In genomic region chr14:68688872-68689371, GRCh38 we compare ENCODE assay signal across 8 cellular contexts.
DNase-seq lines count a peak whose midpoint lies in the region; ATAC-seq, FAIRE-seq and TF ChIP-seq lines count a peak whose summit lies in the region.

No MANE protein-coding gene starts in this region.

- H3K4me1 Mint-ChIP-seq in brain: peaks cover 100% of the 10 kb centered on the region

- peak overlapping the region; percentile 40 to 71 (median 66) for H3K4me3 Mint-ChIP-seq in brain

- no peaks in the 10 kb centered on the region for H3K79me2 ChIP-seq in neural cell (replicated peaks; ENCODE audit: insufficient read depth, low read length)

- peak overlapping the region; percentile 79 for H3K27ac ChIP-seq in BLaER1
- no peak overlapping the region for H3K27ac ChIP-seq in neural cell (ENCODE audit: low read length)

- DNase-seq in HTR-8/SVneo (ENCODE audit: insufficient read length, low spot score) (no peak), H54 (ENCODE audit: insufficient read length, low spot score) (no peak), hypothalamus (lab: John Stamatoyannopoulos, UW) (no peak), NCI-H2196 (lab: John Stamatoyannopoulos, UW; ENCODE audit: unreplicated experiment) (no peak)

- TF ChIP-seq POLR2A in H54 (IDR thresholded peaks at IDR 0.05; ENCODE audit: low read depth, low read length): no peak

- peaks cover 6% of the 10 kb centered on the region for H3K36me3 Mint-ChIP-seq in brain

- H3K27me3 Mint-ChIP-seq in brain: peaks cover 3% of the 10 kb centered on the region

- TF ChIP-seq CTCF in brain (conservative IDR thresholded peaks at IDR 0.05) (no peak), neural cell (IDR thresholded peaks at IDR 0.05; ENCODE audit: poor library complexity, severe bottlenecking) (peak; percentile 29)

- peak; percentile 26 for TF ChIP-seq RAD21 in neural cell (conservative IDR thresholded peaks at IDR 0.05)

- FAIRE-seq in HTR-8/SVneo (lab: Jason Lieb, UNC) (peak; percentile 93), H54 (lab: Jason Lieb, UNC) (no peak)

- H3K9me3 Mint-ChIP-seq in brain: peaks cover 4 to 9% (median 6%) of the 10 kb centered on the region in 5 experiments

- H3K4me3 ChIP-seq in BLaER1: peak overlapping the region; percentile 20; the same call in 1 of the 2 replicates
- H3K4me3 ChIP-seq in neural cell (ENCODE audit: low read length): peak overlapping the region; percentile 40

- H3K9ac ChIP-seq in BLaER1: peak overlapping the region; percentile 43
- peak overlapping the region; percentile 24 for H3K9ac ChIP-seq in neural cell (ENCODE audit: low read length)

- H3K4me2 ChIP-seq in BLaER1: peak overlapping the region; percentile 89
- no peak overlapping the region for H3K4me2 ChIP-seq in neural cell (ENCODE audit: low read length)

- no peak for ATAC-seq in HG02642 (IDR thresholded peaks at IDR 0.05; ENCODE audit: poor library complexity, unreplicated experiment)

- no peaks in the 10 kb centered on the region for H3K9me2 ChIP-seq in neural cell (ENCODE audit: insufficient read depth, low read length)

- H2AFZ ChIP-seq in neural cell (ENCODE audit: low read depth, low read length): peak overlapping the region; percentile 32

- H3K27me3 ChIP-seq in BLaER1: no peaks in the 10 kb centered on the region
- H3K27me3 ChIP-seq in neural cell (ENCODE audit: insufficient read depth, low read depth, low read length): no peaks in the 10 kb centered on the region

- H4K20me1 ChIP-seq in BLaER1 (no peaks in the 10 kb centered on the region), neural cell (ENCODE audit: insufficient read depth) (no peaks in the 10 kb centered on the region)

- H3K4me1 ChIP-seq in BLaER1: peaks cover 94% of the 10 kb centered on the region

- H3K27ac Mint-ChIP-seq in brain: peak overlapping the region; percentile 82 to 99 (median 98)

- H3K36me3 ChIP-seq in BLaER1 (no peaks in the 10 kb centered on the region; the same call in 1 of the 2 replicates), neural cell (ENCODE audit: insufficient read depth, low read length) (no peaks in the 10 kb centered on the region)

- peaks cover 8% of the 10 kb centered on the region for H3K9me3 ChIP-seq in BLaER1
- H3K9me3 ChIP-seq in neural cell (ENCODE audit: low read length): no peaks in the 10 kb centered on the region

- TF ChIP-seq EP300 in neural cell (conservative IDR thresholded peaks at IDR 0.05; ENCODE audit: poor library complexity, severe bottlenecking): no peak

- no peaks in the 10 kb centered on the region for H3F3A ChIP-seq in neural cell (ENCODE audit: insufficient read depth, low read length, poor library complexity, severe bottlenecking)

TF ChIP-seq in neural cell, 6 proteins besides CTCF, POLR2A, EP300 and RAD21:
- TF ChIP-seq SMC3 (conservative IDR thresholded peaks at IDR 0.05; ENCODE audit: poor library complexity) (peak; percentile 36), EZH2 (IDR thresholded peaks at IDR 0.05; ENCODE audit: borderline replicate concordance, insufficient read depth, low read length, poor library complexity, severe bottlenecking) (no peak)
